Comparison of ENCODE assay signal across 8 cellular contexts in genomic region chr17:44187131-44187899, GRCh38. TPM values are rescaled to one million over a fixed set of nuclear protein-coding genes. Genes with fewer than 3 reads are reported as not detected.
DNase-seq lines count a peak whose midpoint lies in the region; ATAC-seq and TF ChIP-seq lines count a peak whose summit lies in the region.

No MANE protein-coding gene starts in this region.

- no peaks in the 10 kb centered on the region for H3K9me3 ChIP-seq in uterus

- no peaks in the 10 kb centered on the region for H3K9me3 Mint-ChIP-seq in memory B cell

- DNase-seq in activated naive CD4-positive, alpha-beta T cell treated with Interleukin-2 at 50 U/mL for 16 hours: peak; percentile 34
- DNase-seq in activated naive CD4-positive, alpha-beta T cell treated with anti-CD3 and anti-CD28 coated beads, Interleukin-2, amount 50 U/mL, for 16 hours: no peak
- no peak for DNase-seq in coronary artery (ENCODE audit: low spot score)
- no peak for DNase-seq in memory B cell (ENCODE audit: low spot score in 2 of 2)
- DNase-seq in uterus: no peak
- no peak for DNase-seq in activated effector memory CD4-positive, alpha-beta T cell treated with anti-CD3 and anti-CD28 coated beads, Interleukin-2, amount 50 U/mL, for 16 hours

- H3K27me3 Mint-ChIP-seq in memory B cell: no peaks in the 10 kb centered on the region

- peak overlapping the region; percentile 98 for H3K27ac Mint-ChIP-seq in memory B cell

- peaks cover 16% of the 10 kb centered on the region for H3K4me1 Mint-ChIP-seq in memory B cell

- no peak for TF ChIP-seq POLR2A in uterus (IDR thresholded peaks at IDR 0.05)

- H3K4me1 ChIP-seq in uterus: peaks cover 0 to 22% of the 10 kb centered on the region in 2 donors

- H3K4me3 Mint-ChIP-seq in memory B cell: peak overlapping the region; percentile 98

- H3K27me3 ChIP-seq in uterus: no peaks in the 10 kb centered on the region

- ATAC-seq in HG02852 (IDR thresholded peaks at IDR 0.05; ENCODE audit: unreplicated experiment) (peak; percentile 50), memory B cell (ENCODE audit: low read depth) (peak; percentile 57)

- H3K36me3 Mint-ChIP-seq in memory B cell: peaks cover 8% of the 10 kb centered on the region

- intact Hi-C loops in uterus (cut with DNase I; ENCODE audit: low total_unique reads): no loop called here

- H3K27ac ChIP-seq in coronary artery (peak overlapping the region; percentile 98 to 99), uterus (peak overlapping the region; percentile 92 to 98)

- TF ChIP-seq CTCF in coronary artery (IDR thresholded peaks at IDR 0.05): no peak
- TF ChIP-seq CTCF in uterus (IDR thresholded peaks at IDR 0.05): no peak

- no peaks in the 10 kb centered on the region for H3K36me3 ChIP-seq in uterus

- peak overlapping the region; percentile 97 for H3K4me3 ChIP-seq in coronary artery
- H3K4me3 ChIP-seq in uterus: peak overlapping the region; percentile 85 to 87

TF ChIP-seq in PFSK-1, 5 proteins besides CTCF, POLR2A, EP300 and RAD21:
- TF ChIP-seq REST (IDR thresholded peaks at IDR 0.05; ENCODE audit: insufficient read depth in 1 of 2, low read depth in 2 of 2, low read length in 2 of 2) (no peak), FOXP2 (optimal IDR thresholded peaks at IDR 0.05; ENCODE audit: borderline replicate concordance, extremely low read depth, extremely low read length, insufficient read depth) (peak; percentile 47)

RNA-seq across cellular contexts. Expression of gene TMUB2, which starts 0.5 kb away (rescaled TPM):
- 38.9 TPM for polyA plus RNA-seq in PFSK-1 (2012; ENCODE audit: insufficient read length, low read depth)
- 10 to 100 TPM in 3 of 4 donors, 1 to 10 TPM in 1; 7.4 to 41.8 (median 32.6) TPM for total RNA-seq in uterus

RNA-seq across cellular contexts. Expression of gene ATXN7L3, which starts 12.4 kb away (rescaled TPM):
- 107 TPM for polyA plus RNA-seq in PFSK-1 (2012; ENCODE audit: insufficient read length, low read depth)
- total RNA-seq in uterus: 10 to 100 TPM in 3 of 4 donors, 1 to 10 TPM in 1; 4.6 to 98.4 (median 36.2) TPM

RNA-seq across cellular contexts. Expression of gene ASB16, which starts 16.8 kb away (rescaled TPM):
- 1.6 TPM for polyA plus RNA-seq in PFSK-1 (2012; ENCODE audit: insufficient read length, low read depth)
- 1 to 10 TPM in 2 of 4 donors, under 1 TPM in 1, not detected in 1; 0.14 to 2.3 (median 1.3) TPM for total RNA-seq in uterus

RNA-seq across cellular contexts. Expression of gene UBTF, which starts 32.2 kb away (rescaled TPM):
- 69.6 TPM for polyA plus RNA-seq in PFSK-1 (2012; ENCODE audit: insufficient read length, low read depth)
- total RNA-seq in uterus: 100 to 1,000 TPM in 1 of 4 donors, 10 to 100 TPM in 3; 17.4 to 124 (median 72.9) TPM

RNA-seq across cellular contexts. Expression of gene HROB, which starts 45.6 kb away (rescaled TPM):
- 16.9 TPM for polyA plus RNA-seq in PFSK-1 (2012; ENCODE audit: insufficient read length, low read depth)
- 1 to 10 TPM in 2 of 4 donors, not detected in 2; 1.6 to 2.4 TPM for total RNA-seq in uterus
